Comparison of ENCODE assay signal across 6 cellular contexts in the genomic region with DNA sequence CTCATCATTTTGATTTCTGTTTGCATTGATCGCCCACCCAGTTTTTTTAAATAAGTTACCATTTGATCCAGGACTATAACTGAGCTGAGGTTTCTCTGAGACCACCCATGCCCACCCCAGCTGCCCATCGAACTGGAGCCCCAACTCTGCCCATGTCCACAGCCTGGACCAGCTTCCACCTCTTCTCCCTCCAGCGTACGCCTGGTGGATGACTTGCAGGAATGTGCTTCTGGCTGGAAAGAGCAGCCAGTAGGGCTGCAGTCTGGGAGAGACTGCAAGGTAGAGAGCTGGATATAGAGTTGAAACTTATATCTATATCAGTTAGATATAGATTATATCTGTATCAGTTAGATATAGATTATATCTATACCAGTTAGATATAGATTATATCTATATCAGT. TPM values are rescaled to one million over a fixed set of nuclear protein-coding genes. Genes with fewer than 3 reads are reported as not detected.
"Had no signal": no experiment of that assay in that cellular context is flagged by ENCODE, and none has a peak within 500 bp of the region (broad histone marks: within the 10 kb centered on the region; RNA-seq: fewer than 3 reads in every experiment).

No MANE protein-coding gene starts in this region.

- H3K4me3 Mint-ChIP-seq: GM23338, H9 had no signal

- ATAC-seq: GM23338 had no signal

- H3K4me1 Mint-ChIP-seq: GM23338, H9 had no signal

- H3K27ac Mint-ChIP-seq: GM23338, H9 had no signal

- DNase-seq: H9, HCEC 1CT, IMR-90 had no signal

RNA-seq across cellular contexts. Expression of gene LRRC18, which starts 25.8 kb away (rescaled TPM):
- total RNA-seq: GM23338, H1, H9, HT-29, IMR-90 had no signal
- polyA plus RNA-seq: GM23338, H1, IMR-90 had no signal
